ENCODE assay signal across 8 cellular contexts in genomic region chr2:231708050-231708772, GRCh38. TPM values are rescaled to one million over a fixed set of nuclear protein-coding genes. Genes with fewer than 3 reads are reported as not detected.
DNase-seq lines count a peak whose midpoint lies in the region; ATAC-seq and TF ChIP-seq lines count a peak whose summit lies in the region.

TSS of gene PTMA (plus strand) at chr2:231708525. CDS start at chr2:231708707, 182 bp downstream.

- peak within 1 kb of the TSS; percentile 92 for H3K4me3 Mint-ChIP-seq in activated CD4-positive, alpha-beta T cell treated with anti-CD3 and anti-CD28 coated beads, Interleukin-2, amount 10 ng/mL, durations not matched to agents 24 days and 14 days

- H3K27me3 ChIP-seq in BE2C, result no peaks in the 10 kb centered on the region

- H3K9me3 ChIP-seq in BE2C, result no peaks in the 10 kb centered on the region

- peak; percentile 60 for ATAC-seq in GM19324 (IDR thresholded peaks at IDR 0.05; ENCODE audit: low FRiP score, unreplicated experiment)
- ATAC-seq in HG03469 (IDR thresholded peaks at IDR 0.05; ENCODE audit: unreplicated experiment), result peak; percentile 49
- ATAC-seq in left colon, result peak; percentile 59

- peak within 1 kb of the TSS; percentile 100 for H3K27ac Mint-ChIP-seq in activated CD4-positive, alpha-beta T cell treated with anti-CD3 and anti-CD28 coated beads, Interleukin-2, amount 10 ng/mL, durations not matched to agents 24 days and 14 days

- H3K4me3 ChIP-seq in BE2C (ENCODE audit: low read depth, low read length), result peak within 1 kb of the TSS; percentile 99
- peak within 1 kb of the TSS; percentile 100 for H3K4me3 ChIP-seq in coronary artery

- peaks cover 40% of the 10 kb centered on the region for H3K36me3 Mint-ChIP-seq in activated CD4-positive, alpha-beta T cell treated with anti-CD3 and anti-CD28 coated beads, Interleukin-2, amount 10 ng/mL, durations not matched to agents 24 days and 14 days (ENCODE audit: low read depth)

- peaks cover 30% of the 10 kb centered on the region for H3K4me1 Mint-ChIP-seq in activated CD4-positive, alpha-beta T cell treated with anti-CD3 and anti-CD28 coated beads, Interleukin-2, amount 10 ng/mL, durations not matched to agents 24 days and 14 days

- H3K36me3 ChIP-seq in BE2C, result peaks cover 41% of the 10 kb centered on the region

- intact Hi-C loops in activated CD4-positive, alpha-beta T cell treated with anti-CD3 and anti-CD28 coated beads, Interleukin-2, amount 10 ng/mL, durations not matched to agents 24 days and 14 days (cut with micrococcal nuclease), result loop anchor here (1.0 kb wide), 3 partner anchors 96 to 244 kb away; partner anchors contain the start of gene NCL
- intact Hi-C loops in left colon (cut with DNase I, micrococcal nuclease), result no loop called here

- H3K4me1 ChIP-seq in BE2C, result no peaks in the 10 kb centered on the region

- peak within 1 kb of the TSS; percentile 97 to 100 for H3K27ac ChIP-seq in coronary artery

- no peaks in the 10 kb centered on the region for H3K9me3 Mint-ChIP-seq in activated CD4-positive, alpha-beta T cell treated with anti-CD3 and anti-CD28 coated beads, Interleukin-2, amount 10 ng/mL, durations not matched to agents 24 days and 14 days

- DNase-seq in BE2C (peak; percentile 99), NCI-H526 treated with DMSO at 0.1 percent for 48 hours (lab: John Stamatoyannopoulos, UW) (peak; percentile 94), coronary artery (ENCODE audit: low spot score) (peak; percentile 100), left colon (peak; percentile 99 to 100)
- peak; percentile 100 for DNase-seq in activated CD4-positive, alpha-beta T cell treated with anti-CD3 and anti-CD28 coated beads, Interleukin-2, amount 10 ng/mL, durations not matched to agents 24 days and 14 days
- peak; percentile 100 for DNase-seq in stimulated activated CD4-positive, alpha-beta T cell treated with anti-CD3 and anti-CD28 coated beads, Interleukin-1b, Interleukin-23, amount 100 ng/mL, for 48 hours

- no peak for TF ChIP-seq CTCF in BE2C (IDR thresholded peaks at IDR 0.05; ENCODE audit: low read depth, low read length)
- no peak for TF ChIP-seq CTCF in coronary artery (IDR thresholded peaks at IDR 0.05)

- peaks cover 1% of the 10 kb centered on the region for H3K27me3 Mint-ChIP-seq in activated CD4-positive, alpha-beta T cell treated with anti-CD3 and anti-CD28 coated beads, Interleukin-2, amount 10 ng/mL, durations not matched to agents 24 days and 14 days

RNA-seq across cellular contexts. Expression of gene PTMA, which starts in this region (rescaled TPM):
- 1,938 TPM for polyA plus RNA-seq in BE2C (2012; ENCODE audit: insufficient read depth, insufficient read length, low read depth)
- 2,376 and 2,379 TPM in 2 replicates for total RNA-seq in activated CD4-positive, alpha-beta T cell treated with anti-CD3 and anti-CD28 coated beads, Interleukin-2, amount 10 ng/mL, durations not matched to agents 24 days and 14 days
- total RNA-seq in left colon, result 100 to 1,000 TPM; 775 to 846 TPM

Comparison
In these comparisons a context has a peak if more than half of its experiments do, and no peak if none do; other contexts are left out.
1. Peak in every context shown above with its lines: DNase-seq, ATAC-seq, H3K4me3 ChIP-seq and H3K27ac ChIP-seq.